ENCODE assay signal across 15 cellular contexts in genomic region chr1:14190508-14190907, GRCh38.
DNase-seq lines count a peak whose midpoint lies in the region; ATAC-seq and TF ChIP-seq lines count a peak whose summit lies in the region.
"Had no signal": no experiment of that assay in that cellular context is flagged by ENCODE, and none has a peak within 500 bp of the region (broad histone marks: within the 10 kb centered on the region; RNA-seq: fewer than 3 reads in every experiment).

No MANE protein-coding gene starts in this region.

- no peaks in the 10 kb centered on the region for H3K36me3 Mint-ChIP-seq in activated CD8-positive, alpha-beta memory T cell treated with anti-CD3 and anti-CD28 coated beads, Interleukin-2, amount 10 ng/mL, durations not matched to agents 7 days and 5 days
- H3K36me3 Mint-ChIP-seq: stimulated activated memory B cell treated with anti-CD40 and anti-IgM and Interleukin-4, amounts not matched to agents 10 μg/mL and 1 μg/mL and 100 μg/mL, for 72 hours had no signal

- ATAC-seq in activated CD8-positive, alpha-beta memory T cell treated with anti-CD3 and anti-CD28 coated beads, Interleukin-2, amount 10 ng/mL, durations not matched to agents 7 days and 5 days: no peak
- ATAC-seq: activated naive CD8-positive, alpha-beta T cell treated with anti-CD3 and anti-CD28 coated beads, Interleukin-2, amount 50 U/mL, for 24 hours; activated T-cell treated with anti-CD3 and anti-CD28 coated beads, Interleukin-2, amount 50 U/mL, for 72 hours; stimulated activated memory B cell treated with anti-CD40 and anti-IgM and Interleukin-4, amounts not matched to agents 10 μg/mL and 1 μg/mL and 100 μg/mL, for 72 hours had no signal

- H3K9me3 Mint-ChIP-seq in activated CD8-positive, alpha-beta memory T cell treated with anti-CD3 and anti-CD28 coated beads, Interleukin-2, amount 10 ng/mL, durations not matched to agents 7 days and 5 days (ENCODE audit: low read depth): no peaks in the 10 kb centered on the region
- H3K9me3 Mint-ChIP-seq: activated naive CD8-positive, alpha-beta T cell treated with anti-CD3 and anti-CD28 coated beads, Interleukin-2, amount 50 U/mL, for 24 hours had no signal

- no peak overlapping the region for H3K27ac Mint-ChIP-seq in activated CD8-positive, alpha-beta memory T cell treated with anti-CD3 and anti-CD28 coated beads, Interleukin-2, amount 10 ng/mL, durations not matched to agents 7 days and 5 days
- H3K27ac Mint-ChIP-seq: activated naive CD8-positive, alpha-beta T cell treated with anti-CD3 and anti-CD28 coated beads, Interleukin-2, amount 50 U/mL, for 24 hours; activated T-cell treated with anti-CD3 and anti-CD28 coated beads, Interleukin-2, amount 50 U/mL, for 72 hours; stimulated activated memory B cell treated with anti-CD40 and anti-IgM and Interleukin-4, amounts not matched to agents 10 μg/mL and 1 μg/mL and 100 μg/mL, for 72 hours had no signal

- no peak for TF ChIP-seq CTCF in epithelial cell of esophagus (IDR thresholded peaks at IDR 0.05; ENCODE audit: insufficient read depth, low read depth, low read length, missing control alignments)

- H3K4me1 Mint-ChIP-seq in activated CD8-positive, alpha-beta memory T cell treated with anti-CD3 and anti-CD28 coated beads, Interleukin-2, amount 10 ng/mL, durations not matched to agents 7 days and 5 days: no peaks in the 10 kb centered on the region
- H3K4me1 Mint-ChIP-seq: activated naive CD8-positive, alpha-beta T cell treated with anti-CD3 and anti-CD28 coated beads, Interleukin-2, amount 50 U/mL, for 24 hours; stimulated activated memory B cell treated with anti-CD40 and anti-IgM and Interleukin-4, amounts not matched to agents 10 μg/mL and 1 μg/mL and 100 μg/mL, for 72 hours had no signal

- no peaks in the 10 kb centered on the region for H3K27me3 Mint-ChIP-seq in activated CD8-positive, alpha-beta memory T cell treated with anti-CD3 and anti-CD28 coated beads, Interleukin-2, amount 10 ng/mL, durations not matched to agents 7 days and 5 days

- DNase-seq in ELF-1 (ENCODE audit: low read depth, low spot score): peak; percentile 2
- peak; percentile 25 for DNase-seq in NCI-H510A (lab: John Stamatoyannopoulos, UW)
- DNase-seq in epithelial cell of esophagus (ENCODE audit: low read depth): peak; percentile 93
- peak; percentile 18 for DNase-seq in non-pigmented ciliary epithelial cell (ENCODE audit: low read depth)
- no peak for DNase-seq in SK-N-DZ (ENCODE audit: low spot score)
- no peak for DNase-seq in activated T-cell treated with anti-CD3 and anti-CD28 coated beads, Interleukin-2, amount 50 U/mL, for 48 hours
- DNase-seq in DMS 273 treated with DMSO at 0.1 percent for 48 hours (lab: John Stamatoyannopoulos, UW): no peak
- no peak for DNase-seq in activated CD8-positive, alpha-beta memory T cell treated with anti-CD3 and anti-CD28 coated beads, Interleukin-2, amount 10 ng/mL, durations not matched to agents 7 days and 5 days
- DNase-seq: activated naive CD8-positive, alpha-beta T cell treated with anti-CD3 and anti-CD28 coated beads, Interleukin-2, amount 50 U/mL, for 24 hours; activated T-cell treated with anti-CD3 and anti-CD28 coated beads, Interleukin-2, amount 50 U/mL, for 72 hours; DMS153; Karpas-422; NCI-H2081 had no signal

- no peak overlapping the region for H3K4me3 ChIP-seq in epithelial cell of esophagus (ENCODE audit: low read length)
- H3K4me3 ChIP-seq: SJSA1 had no signal

- CTCF ChIA-PET in activated CD8-positive, alpha-beta memory T cell treated with anti-CD3 and anti-CD28 coated beads, Interleukin-2, amount 10 ng/mL, durations not matched to agents 7 days and 5 days (lab: Charles Lee): no interaction called here

- H3K4me3 Mint-ChIP-seq in activated CD8-positive, alpha-beta memory T cell treated with anti-CD3 and anti-CD28 coated beads, Interleukin-2, amount 10 ng/mL, durations not matched to agents 7 days and 5 days: no peak overlapping the region
- H3K4me3 Mint-ChIP-seq: activated naive CD8-positive, alpha-beta T cell treated with anti-CD3 and anti-CD28 coated beads, Interleukin-2, amount 50 U/mL, for 24 hours; activated T-cell treated with anti-CD3 and anti-CD28 coated beads, Interleukin-2, amount 50 U/mL, for 72 hours; stimulated activated memory B cell treated with anti-CD40 and anti-IgM and Interleukin-4, amounts not matched to agents 10 μg/mL and 1 μg/mL and 100 μg/mL, for 72 hours had no signal

Comparison
In these comparisons a context has a peak if more than half of its experiments do, and no peak if none do; other contexts are left out.
1. DNase-seq: peak in ELF-1 (single experiment), NCI-H510A (single experiment), epithelial cell of esophagus (single experiment) and non-pigmented ciliary epithelial cell (single experiment); none in SK-N-DZ (single experiment), activated T-cell treated with anti-CD3 and anti-CD28 coated beads, Interleukin-2, amount 50 U/mL, for 48 hours (0 of 2), DMS 273 treated with DMSO at 0.1 percent for 48 hours (single experiment) and activated CD8-positive, alpha-beta memory T cell treated with anti-CD3 and anti-CD28 coated beads, Interleukin-2, amount 10 ng/mL, durations not matched to agents 7 days and 5 days (single experiment).